In the genomic region with DNA sequence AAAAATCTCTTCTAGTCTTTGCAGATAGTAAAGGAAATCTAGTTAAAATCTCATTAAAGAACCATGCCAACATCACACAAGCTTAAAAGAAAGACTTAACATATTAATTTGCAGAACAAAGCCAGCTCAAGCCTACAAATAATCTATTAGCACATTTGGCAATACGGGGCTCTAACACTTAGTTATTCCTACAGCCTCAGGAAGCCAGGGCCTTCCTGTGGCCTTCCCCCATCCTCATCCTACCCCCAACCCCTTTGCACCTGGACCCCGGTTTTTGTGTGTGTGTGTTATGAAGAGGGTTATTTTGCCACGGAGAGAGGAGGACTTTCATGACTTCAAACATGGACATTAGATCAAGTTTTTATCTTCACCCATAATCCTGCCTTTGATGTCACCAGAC, we compare ENCODE assay signal across 1 cellular context.
TF ChIP-seq lines count a peak whose summit lies in the region.

No MANE protein-coding gene starts in this region.

TF ChIP-seq in WTC11, 78 proteins besides CTCF, POLR2A, EP300 and RAD21 (continued from another document):
- TF ChIP-seq, protein P1, sequence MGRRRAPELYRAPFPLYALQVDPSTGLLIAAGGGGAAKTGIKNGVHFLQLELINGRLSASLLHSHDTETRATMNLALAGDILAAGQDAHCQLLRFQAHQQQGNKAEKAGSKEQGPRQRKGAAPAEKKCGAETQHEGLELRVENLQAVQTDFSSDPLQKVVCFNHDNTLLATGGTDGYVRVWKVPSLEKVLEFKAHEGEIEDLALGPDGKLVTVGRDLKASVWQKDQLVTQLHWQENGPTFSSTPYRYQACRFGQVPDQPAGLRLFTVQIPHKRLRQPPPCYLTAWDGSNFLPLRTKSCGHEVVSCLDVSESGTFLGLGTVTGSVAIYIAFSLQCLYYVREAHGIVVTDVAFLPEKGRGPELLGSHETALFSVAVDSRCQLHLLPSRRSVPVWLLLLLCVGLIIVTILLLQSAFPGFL (CRISPR knock-in tag; IDR thresholded peaks at IDR 0.05; ENCODE audit: borderline replicate concordance): no peak
- TF ChIP-seq NFATC4 (CRISPR knock-in tag; IDR thresholded peaks at IDR 0.05) (no peak), EMX1 (CRISPR knock-in tag; IDR thresholded peaks at IDR 0.05) (no peak), RELA (CRISPR knock-in tag; IDR thresholded peaks at IDR 0.05; ENCODE audit: borderline replicate concordance) (no peak)
- TF ChIP-seq, protein P2, sequence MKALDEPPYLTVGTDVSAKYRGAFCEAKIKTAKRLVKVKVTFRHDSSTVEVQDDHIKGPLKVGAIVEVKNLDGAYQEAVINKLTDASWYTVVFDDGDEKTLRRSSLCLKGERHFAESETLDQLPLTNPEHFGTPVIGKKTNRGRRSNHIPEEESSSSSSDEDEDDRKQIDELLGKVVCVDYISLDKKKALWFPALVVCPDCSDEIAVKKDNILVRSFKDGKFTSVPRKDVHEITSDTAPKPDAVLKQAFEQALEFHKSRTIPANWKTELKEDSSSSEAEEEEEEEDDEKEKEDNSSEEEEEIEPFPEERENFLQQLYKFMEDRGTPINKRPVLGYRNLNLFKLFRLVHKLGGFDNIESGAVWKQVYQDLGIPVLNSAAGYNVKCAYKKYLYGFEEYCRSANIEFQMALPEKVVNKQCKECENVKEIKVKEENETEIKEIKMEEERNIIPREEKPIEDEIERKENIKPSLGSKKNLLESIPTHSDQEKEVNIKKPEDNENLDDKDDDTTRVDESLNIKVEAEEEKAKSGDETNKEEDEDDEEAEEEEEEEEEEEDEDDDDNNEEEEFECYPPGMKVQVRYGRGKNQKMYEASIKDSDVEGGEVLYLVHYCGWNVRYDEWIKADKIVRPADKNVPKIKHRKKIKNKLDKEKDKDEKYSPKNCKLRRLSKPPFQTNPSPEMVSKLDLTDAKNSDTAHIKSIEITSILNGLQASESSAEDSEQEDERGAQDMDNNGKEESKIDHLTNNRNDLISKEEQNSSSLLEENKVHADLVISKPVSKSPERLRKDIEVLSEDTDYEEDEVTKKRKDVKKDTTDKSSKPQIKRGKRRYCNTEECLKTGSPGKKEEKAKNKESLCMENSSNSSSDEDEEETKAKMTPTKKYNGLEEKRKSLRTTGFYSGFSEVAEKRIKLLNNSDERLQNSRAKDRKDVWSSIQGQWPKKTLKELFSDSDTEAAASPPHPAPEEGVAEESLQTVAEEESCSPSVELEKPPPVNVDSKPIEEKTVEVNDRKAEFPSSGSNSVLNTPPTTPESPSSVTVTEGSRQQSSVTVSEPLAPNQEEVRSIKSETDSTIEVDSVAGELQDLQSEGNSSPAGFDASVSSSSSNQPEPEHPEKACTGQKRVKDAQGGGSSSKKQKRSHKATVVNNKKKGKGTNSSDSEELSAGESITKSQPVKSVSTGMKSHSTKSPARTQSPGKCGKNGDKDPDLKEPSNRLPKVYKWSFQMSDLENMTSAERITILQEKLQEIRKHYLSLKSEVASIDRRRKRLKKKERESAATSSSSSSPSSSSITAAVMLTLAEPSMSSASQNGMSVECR (CRISPR knock-in tag; IDR thresholded peaks at IDR 0.05; ENCODE audit: borderline replicate concordance): no peak
